Comparison of ENCODE assay signal across 8 cellular contexts in genomic region chr2:196849895-196850294, GRCh38. TPM values are rescaled to one million over a fixed set of nuclear protein-coding genes. Genes with fewer than 3 reads are reported as not detected.
DNase-seq lines count a peak whose midpoint lies in the region; ATAC-seq and TF ChIP-seq lines count a peak whose summit lies in the region.

No MANE protein-coding gene starts in this region.

- intact Hi-C loops in spleen (cut with DNase I; ENCODE audit: low total_unique reads) = no loop called here

- no peaks in the 10 kb centered on the region for H3K36me3 ChIP-seq in GM06990 (ENCODE audit: control insufficient read depth, insufficient read depth, low read length)
- no peaks in the 10 kb centered on the region for H3K36me3 ChIP-seq in spleen

- ATAC-seq in GM21529 (IDR thresholded peaks at IDR 0.05; ENCODE audit: unreplicated experiment) = no peak

- H3K27me3 ChIP-seq in GM06990 (replicated peaks; ENCODE audit: control insufficient read depth, insufficient read depth, low read length) (no peaks in the 10 kb centered on the region), spleen (replicated peaks in 1 of 7) (no peaks in the 10 kb centered on the region)

- no peaks in the 10 kb centered on the region for H3K9me3 ChIP-seq in spleen

- TF ChIP-seq CTCF in GM06990 (IDR thresholded peaks at IDR 0.05; ENCODE audit: insufficient read depth, low read length, poor library complexity, severe bottlenecking) (peak; percentile 28), spleen (IDR thresholded peaks at IDR 0.05 in 8 of 11, conservative IDR thresholded peaks at IDR 0.05 in 3 of 11) (no peak)

- H3K4me1 ChIP-seq in spleen = no peaks in the 10 kb centered on the region

- TF ChIP-seq POLR2A in spleen (IDR thresholded peaks at IDR 0.05) = no peak

- no peak overlapping the region for H3K27ac ChIP-seq in spleen

- H3K4me3 ChIP-seq in GM06990 (replicated peaks; ENCODE audit: low read depth, low read length) (no peak overlapping the region), spleen (no peak overlapping the region)

- no peak for DNase-seq in GM06990 (ENCODE audit: extremely low read depth, insufficient read length)
- DNase-seq in NCI-H1694 (lab: John Stamatoyannopoulos, UW) = peak; percentile 17
- DNase-seq in dermis blood vessel endothelial cell = peak; percentile 64
- DNase-seq in non-pigmented ciliary epithelial cell (ENCODE audit: low read depth) = peak; percentile 9
- DNase-seq in spleen = no peak
- no peak for DNase-seq in stimulated activated CD4-positive, alpha-beta T cell treated with anti-CD3 and anti-CD28 coated beads, Interleukin-15, amount 100 ng/mL, for 24 hours
- no peak for DNase-seq in effector CD4-positive, alpha-beta T cell

RNA-seq across cellular contexts. Expression of gene C2orf66, which starts 40.7 kb away (rescaled TPM):
- total RNA-seq in dermis blood vessel endothelial cell = under 0.01 and 0.14 TPM in 2 replicates
- not detected for total RNA-seq in spleen
- polyA plus RNA-seq in spleen = under 1 TPM in 1 of 3 donors, not detected in 2; 0.06 TPM

RNA-seq across cellular contexts. Expression of gene GTF3C3, which starts 50.4 kb away (rescaled TPM):
- total RNA-seq in dermis blood vessel endothelial cell = 42.9 and 53.5 TPM in 2 replicates
- total RNA-seq in spleen = 10 to 100 TPM; 29.8 to 58.9 (median 38.3) TPM
- polyA plus RNA-seq in spleen = 10 to 100 TPM in 2 of 3 donors, 1 to 10 TPM in 1; 9.4 to 11.4 (median 10.7) TPM

Comparison
In these comparisons a context has a peak if more than half of its experiments do, and no peak if none do; other contexts are left out.
1. DNase-seq: peak in NCI-H1694 (single experiment), dermis blood vessel endothelial cell (single experiment) and non-pigmented ciliary epithelial cell (single experiment); none in GM06990 (single experiment), spleen (single experiment), stimulated activated CD4-positive, alpha-beta T cell treated with anti-CD3 and anti-CD28 coated beads, Interleukin-15, amount 100 ng/mL, for 24 hours (single experiment) and effector CD4-positive, alpha-beta T cell (single experiment).